Comparison of ENCODE assay signal across 26 cellular contexts in the genomic region with DNA sequence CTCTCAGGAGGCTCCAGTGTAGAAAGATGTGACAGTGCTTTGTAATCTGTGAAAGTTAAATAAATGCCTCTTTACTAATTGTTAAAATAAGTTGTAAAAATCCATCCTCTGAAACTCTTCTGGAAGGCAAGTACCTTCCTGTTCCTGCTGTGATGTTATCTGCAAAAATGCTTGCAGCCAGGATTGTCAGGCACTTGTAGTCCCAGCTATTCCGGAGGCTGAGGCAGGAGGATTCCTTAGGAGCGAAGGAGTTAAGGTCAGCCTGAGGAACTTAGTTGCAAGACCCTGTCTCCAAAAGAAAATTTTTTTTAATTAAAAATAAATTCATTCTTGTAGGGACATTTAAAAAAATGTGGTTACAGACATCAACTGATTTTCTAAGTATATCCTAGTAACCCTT.
"Had no signal": no experiment of that assay in that cellular context is flagged by ENCODE, and none has a peak within 500 bp of the region (broad histone marks: within the 10 kb centered on the region; RNA-seq: fewer than 3 reads in every experiment).

No MANE protein-coding gene starts in this region.

- DNase-seq: activated CD4-positive, alpha-beta memory T cell treated with anti-CD3 and anti-CD28 coated beads, Interleukin-2, amount 10 ng/mL, durations not matched to agents 7 days and 5 days; activated CD4-positive, alpha-beta T cell treated with anti-CD3 and anti-CD28 coated beads for 1 hour; activated CD4-positive, alpha-beta T cell treated with anti-CD3 and anti-CD28 coated beads for 4 hours; activated CD4-positive, alpha-beta T cell treated with anti-CD3 and anti-CD28 coated beads, Interleukin-2, amount 10 ng/mL, durations not matched to agents 7 days and 5 days; activated CD4-positive, alpha-beta T cell treated with anti-CD3 and anti-CD28 coated beads, Interleukin-2, amount 50 U/mL, for 4 hours; activated effector memory CD4-positive, alpha-beta T cell treated with anti-CD3 and anti-CD28 coated beads, Interleukin-2, amount 50 U/mL, for 16 hours; activated naive CD4-positive, alpha-beta T cell treated with anti-CD3 and anti-CD28 coated beads for 36 hours; activated naive CD8-positive, alpha-beta T cell treated with anti-CD3 and anti-CD28 coated beads for 36 hours; activated naive CD8-positive, alpha-beta T cell treated with anti-CD3 and anti-CD28 coated beads, Interleukin-2, amount 50 U/mL, for 24 hours; activated T-cell treated with anti-CD3 and anti-CD28 coated beads, Interleukin-2, amount 50 U/mL, for 1 hour; activated T-cell treated with anti-CD3 and anti-CD28 coated beads, Interleukin-2, amount 50 U/mL, for 48 hours; central memory CD4-positive, alpha-beta T cell; cerebellar nuclear complex; colonic mucosa; effector CD8-positive, alpha-beta T cell; foreskin fibroblast; head of caudate nucleus; T-helper 2 cell had no signal

- H3K36me3 ChIP-seq: breast epithelium, cardiac muscle cell, colonic mucosa had no signal

- H3K27me3 Mint-ChIP-seq: activated CD4-positive, alpha-beta memory T cell treated with anti-CD3 and anti-CD28 coated beads, Interleukin-2, amount 10 ng/mL, durations not matched to agents 7 days and 5 days; activated naive CD4-positive, alpha-beta T cell treated with anti-CD3 and anti-CD28 coated beads, Interleukin-2, amount 50 U/mL, for 24 hours; activated naive CD8-positive, alpha-beta T cell treated with anti-CD3 and anti-CD28 coated beads for 36 hours; activated naive CD8-positive, alpha-beta T cell treated with anti-CD3 and anti-CD28 coated beads, Interleukin-2, amount 50 U/mL, for 24 hours; brain had no signal

- H3K4me3 Mint-ChIP-seq: activated CD4-positive, alpha-beta memory T cell treated with anti-CD3 and anti-CD28 coated beads, Interleukin-2, amount 10 ng/mL, durations not matched to agents 7 days and 5 days; activated CD4-positive, alpha-beta T cell treated with anti-CD3 and anti-CD28 coated beads, Interleukin-2, amount 10 ng/mL, durations not matched to agents 7 days and 5 days; activated naive CD4-positive, alpha-beta T cell treated with anti-CD3 and anti-CD28 coated beads for 36 hours; activated naive CD4-positive, alpha-beta T cell treated with anti-CD3 and anti-CD28 coated beads, Interleukin-2, amount 50 U/mL, for 24 hours; activated naive CD8-positive, alpha-beta T cell treated with anti-CD3 and anti-CD28 coated beads for 36 hours; activated naive CD8-positive, alpha-beta T cell treated with anti-CD3 and anti-CD28 coated beads, Interleukin-2, amount 50 U/mL, for 24 hours; activated T-helper 1 cell treated with anti-CD3 and anti-CD28 coated beads, Interleukin-12 subunit alpha, Interleukin-12 subunit beta, Interleukin-2, Interleukin-4 antibody, amounts not matched to agents 30 ng/mL and 10 ng/mL and 1 ng/mL, durations not matched to agents 14 hours and 24 hours and 36 hours; brain had no signal

- H3K36me3 Mint-ChIP-seq: activated naive CD8-positive, alpha-beta T cell treated with anti-CD3 and anti-CD28 coated beads for 36 hours; brain had no signal

- H3K27ac ChIP-seq: ascending aorta, breast epithelium, cardiac muscle cell, colonic mucosa had no signal

- H3K4me1 ChIP-seq: ascending aorta, breast epithelium, colonic mucosa had no signal

- H3K9me3 Mint-ChIP-seq: activated CD4-positive, alpha-beta memory T cell treated with anti-CD3 and anti-CD28 coated beads, Interleukin-2, amount 10 ng/mL, durations not matched to agents 7 days and 5 days; activated CD4-positive, alpha-beta T cell treated with anti-CD3 and anti-CD28 coated beads, Interleukin-2, amount 10 ng/mL, durations not matched to agents 7 days and 5 days; activated naive CD4-positive, alpha-beta T cell treated with anti-CD3 and anti-CD28 coated beads for 36 hours; activated naive CD4-positive, alpha-beta T cell treated with anti-CD3 and anti-CD28 coated beads, Interleukin-2, amount 50 U/mL, for 24 hours; activated naive CD8-positive, alpha-beta T cell treated with anti-CD3 and anti-CD28 coated beads for 36 hours; activated naive CD8-positive, alpha-beta T cell treated with anti-CD3 and anti-CD28 coated beads, Interleukin-2, amount 50 U/mL, for 24 hours; activated T-helper 1 cell treated with anti-CD3 and anti-CD28 coated beads, Interleukin-12 subunit alpha, Interleukin-12 subunit beta, Interleukin-2, Interleukin-4 antibody, amounts not matched to agents 30 ng/mL and 10 ng/mL and 1 ng/mL, durations not matched to agents 14 hours and 24 hours and 36 hours; activated T-helper 2 cell treated with anti-CD3 and anti-CD28 coated beads, Interferon-gamma antibody, Interleukin-2, Interleukin-4, amounts not matched to agents 10 μg/mL and 5 μg/mL and 100 μg/mL, durations not matched to agents 14 hours and 24 hours and 36 hours; brain had no signal

- H3K4me3 ChIP-seq: ascending aorta, breast epithelium, cardiac muscle cell, colonic mucosa had no signal

- ATAC-seq: activated naive CD8-positive, alpha-beta T cell treated with anti-CD3 and anti-CD28 coated beads, Interleukin-2, amount 50 U/mL, for 24 hours; esophagus mucosa had no signal

- H3K4me1 Mint-ChIP-seq: activated CD4-positive, alpha-beta memory T cell treated with anti-CD3 and anti-CD28 coated beads, Interleukin-2, amount 10 ng/mL, durations not matched to agents 7 days and 5 days; activated CD4-positive, alpha-beta T cell treated with anti-CD3 and anti-CD28 coated beads, Interleukin-2, amount 10 ng/mL, durations not matched to agents 7 days and 5 days; activated naive CD4-positive, alpha-beta T cell treated with anti-CD3 and anti-CD28 coated beads, Interleukin-2, amount 50 U/mL, for 24 hours; activated naive CD8-positive, alpha-beta T cell treated with anti-CD3 and anti-CD28 coated beads for 36 hours; activated naive CD8-positive, alpha-beta T cell treated with anti-CD3 and anti-CD28 coated beads, Interleukin-2, amount 50 U/mL, for 24 hours; brain had no signal

- H3K27me3 ChIP-seq: ascending aorta, breast epithelium, cardiac muscle cell, colonic mucosa had no signal

- H3K27ac Mint-ChIP-seq: activated CD4-positive, alpha-beta memory T cell treated with anti-CD3 and anti-CD28 coated beads, Interleukin-2, amount 10 ng/mL, durations not matched to agents 7 days and 5 days; activated CD4-positive, alpha-beta T cell treated with anti-CD3 and anti-CD28 coated beads, Interleukin-2, amount 10 ng/mL, durations not matched to agents 7 days and 5 days; activated naive CD4-positive, alpha-beta T cell treated with anti-CD3 and anti-CD28 coated beads for 36 hours; activated naive CD4-positive, alpha-beta T cell treated with anti-CD3 and anti-CD28 coated beads, Interleukin-2, amount 50 U/mL, for 24 hours; activated naive CD8-positive, alpha-beta T cell treated with anti-CD3 and anti-CD28 coated beads for 36 hours; activated naive CD8-positive, alpha-beta T cell treated with anti-CD3 and anti-CD28 coated beads, Interleukin-2, amount 50 U/mL, for 24 hours; activated T-helper 1 cell treated with anti-CD3 and anti-CD28 coated beads, Interleukin-12 subunit alpha, Interleukin-12 subunit beta, Interleukin-2, Interleukin-4 antibody, amounts not matched to agents 30 ng/mL and 10 ng/mL and 1 ng/mL, durations not matched to agents 14 hours and 24 hours and 36 hours; activated T-helper 2 cell treated with anti-CD3 and anti-CD28 coated beads, Interferon-gamma antibody, Interleukin-2, Interleukin-4, amounts not matched to agents 10 μg/mL and 5 μg/mL and 100 μg/mL, durations not matched to agents 14 hours and 24 hours and 36 hours; brain had no signal
